ENCODE assay signal across 7 cellular contexts in genomic region chr1:152303139-152303872, GRCh38. TPM values are rescaled to one million over a fixed set of nuclear protein-coding genes. Genes with fewer than 3 reads are reported as not detected.
"Had no signal": no experiment of that assay in that cellular context is flagged by ENCODE, and none has a peak within 500 bp of the region (broad histone marks: within the 10 kb centered on the region; RNA-seq: fewer than 3 reads in every experiment).

No MANE protein-coding gene starts in this region.

RNA-seq across cellular contexts. Expression of gene FLG, which starts 21.7 kb away (rescaled TPM):
- total RNA-seq: H7, HepG2 had no signal
- polyA plus RNA-seq: IgD-negative memory B cell had no signal

RNA-seq across cellular contexts. Expression of gene FLG2, which starts 56.5 kb away (rescaled TPM):
- total RNA-seq: GM23248, H4, H7, HepG2, HFFc6, HT1080 had no signal
- polyA plus RNA-seq: GM23248, HepG2, IgD-negative memory B cell had no signal
